1 cellular context compared by ENCODE assay signal in genomic region chr11:120236169-120237107, GRCh38.
TF ChIP-seq lines count a peak whose summit lies in the region.

No MANE protein-coding gene starts in this region.

TF ChIP-seq in WTC11, 78 proteins besides CTCF, POLR2A, EP300 and RAD21 (continued from another document):
- peak; percentile 98 for TF ChIP-seq ZNF532 (CRISPR knock-in tag; IDR thresholded peaks at IDR 0.05; ENCODE audit: borderline replicate concordance)
- no peak for TF ChIP-seq ZBTB21 (CRISPR knock-in tag; IDR thresholded peaks at IDR 0.05; ENCODE audit: borderline replicate concordance)
- TF ChIP-seq ZNF416 (CRISPR knock-in tag; IDR thresholded peaks at IDR 0.05), result peak; percentile 94
- no peak for TF ChIP-seq NR1H2 (CRISPR knock-in tag; IDR thresholded peaks at IDR 0.05)
- TF ChIP-seq KAT7 (CRISPR knock-in tag; IDR thresholded peaks at IDR 0.05; ENCODE audit: borderline replicate concordance), result no peak
- TF ChIP-seq ZNF232 (CRISPR knock-in tag; IDR thresholded peaks at IDR 0.05), result no peak
- TF ChIP-seq FOXP1 (CRISPR knock-in tag; IDR thresholded peaks at IDR 0.05; ENCODE audit: borderline replicate concordance), result no peak; the same call in 1 of the 2 replicates
- TF ChIP-seq EMX1 (CRISPR knock-in tag; IDR thresholded peaks at IDR 0.05), result peak; percentile 98
- no peak for TF ChIP-seq NFYB (CRISPR knock-in tag; conservative IDR thresholded peaks at IDR 0.05; ENCODE audit: low read depth)
- TF ChIP-seq RELA (CRISPR knock-in tag; IDR thresholded peaks at IDR 0.05; ENCODE audit: borderline replicate concordance), result no peak
- no peak for TF ChIP-seq GABPB1 (CRISPR knock-in tag; IDR thresholded peaks at IDR 0.05)
- no peak for TF ChIP-seq ATF6 (CRISPR knock-in tag; IDR thresholded peaks at IDR 0.05)
- 0 out of 2 replicates have a peak, but pooled peaks have one; percentile 33 for TF ChIP-seq ATF1 (CRISPR knock-in tag; IDR thresholded peaks at IDR 0.05)
- no peak for TF ChIP-seq MXD4 (CRISPR knock-in tag; IDR thresholded peaks at IDR 0.05; ENCODE audit: borderline replicate concordance)
- TF ChIP-seq SMAD3 (CRISPR knock-in tag; IDR thresholded peaks at IDR 0.05; ENCODE audit: borderline replicate concordance), result peak; percentile 85; the same call in 1 of the 2 replicates
- TF ChIP-seq ZNF263 (CRISPR knock-in tag; IDR thresholded peaks at IDR 0.05; ENCODE audit: low read depth), result no peak
- TF ChIP-seq OVOL2 (CRISPR knock-in tag; IDR thresholded peaks at IDR 0.05; ENCODE audit: borderline replicate concordance), result no peak
- TF ChIP-seq PRRX2 (CRISPR knock-in tag; IDR thresholded peaks at IDR 0.05), result peak; percentile 98
- no peak for TF ChIP-seq ZNF317 (CRISPR knock-in tag; IDR thresholded peaks at IDR 0.05; ENCODE audit: borderline replicate concordance, low read depth)
- no peak for TF ChIP-seq ZNF138 (CRISPR knock-in tag; conservative IDR thresholded peaks at IDR 0.05)
- no peak for TF ChIP-seq HMGXB4 (CRISPR knock-in tag; IDR thresholded peaks at IDR 0.05)
- TF ChIP-seq NR2C2 (CRISPR knock-in tag; IDR thresholded peaks at IDR 0.05), result peak; percentile 55; the same call in 1 of the 2 replicates
- TF ChIP-seq JUN (CRISPR knock-in tag; IDR thresholded peaks at IDR 0.05), result no peak
- TF ChIP-seq JAZF1 (CRISPR knock-in tag; IDR thresholded peaks at IDR 0.05), result no peak; the same call in 1 of the 2 replicates
- 0 out of 2 replicates have a peak, but pooled peaks have one; percentile 22 for TF ChIP-seq USF1 (CRISPR knock-in tag; IDR thresholded peaks at IDR 0.05)
- TF ChIP-seq E2F4 (CRISPR knock-in tag; IDR thresholded peaks at IDR 0.05; ENCODE audit: borderline replicate concordance, low read depth), result no peak
- no peak for TF ChIP-seq GTF2I (CRISPR knock-in tag; conservative IDR thresholded peaks at IDR 0.05)
- TF ChIP-seq SOX15 (CRISPR knock-in tag; IDR thresholded peaks at IDR 0.05), result no peak
